1 cellular context compared by ENCODE assay signal in the genomic region with DNA sequence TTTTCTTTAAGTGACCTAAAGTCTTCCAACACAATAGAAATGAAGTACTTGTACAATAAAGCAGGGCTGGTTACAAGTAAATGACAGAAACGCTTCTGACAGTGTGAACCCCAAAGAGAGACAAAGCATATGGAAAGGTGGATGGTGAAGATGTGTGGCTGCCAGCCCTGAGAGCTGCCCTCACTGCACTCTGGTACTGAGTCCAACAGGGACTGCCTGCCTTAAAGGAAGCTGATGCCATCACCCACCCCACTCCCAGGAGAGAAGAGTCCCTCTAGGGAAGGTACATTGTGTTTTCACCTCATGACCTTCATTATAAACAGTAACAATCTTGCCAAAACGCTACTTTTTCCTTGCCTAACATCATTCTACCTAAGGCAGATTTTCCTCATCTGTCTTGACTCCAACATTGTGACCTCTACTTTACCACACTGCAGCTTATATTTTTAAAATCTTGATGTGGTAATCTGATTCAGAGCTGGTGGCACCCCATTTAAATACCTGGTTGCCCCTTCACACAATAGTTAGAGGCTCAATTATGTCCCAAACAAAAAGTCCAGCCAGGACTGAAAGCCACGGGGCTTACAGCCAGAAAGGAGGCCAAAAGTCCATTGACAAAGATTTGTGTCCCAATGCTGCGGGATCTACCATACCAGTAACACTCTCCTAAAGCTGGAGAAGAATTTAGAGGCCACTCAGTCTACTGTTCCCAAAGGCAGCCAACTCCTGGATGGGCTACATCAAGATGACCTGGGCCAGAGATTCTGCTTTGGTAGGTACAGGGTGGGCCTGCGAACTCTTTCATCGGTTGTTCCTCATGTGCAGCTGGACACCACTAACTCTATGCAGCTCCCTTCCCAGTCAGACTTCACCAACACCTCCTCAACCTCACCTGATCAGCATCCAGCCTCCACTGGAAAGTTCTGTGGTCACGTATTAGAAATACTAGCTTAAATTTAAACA.
TF ChIP-seq lines count a peak whose summit lies in the region.

No MANE protein-coding gene starts in this region.

TF ChIP-seq in liver, 16 proteins besides CTCF, POLR2A, EP300 and RAD21 (continued from another document):
- peak; percentile 17 for TF ChIP-seq NR2F2 (IDR thresholded peaks at IDR 0.05)
- no peak for TF ChIP-seq FOXA2 (IDR thresholded peaks at IDR 0.05)
- TF ChIP-seq TAF1 (conservative IDR thresholded peaks at IDR 0.05), result no peak
- peak in 1 of 2 donors; percentile 35 for TF ChIP-seq JUND (IDR thresholded peaks at IDR 0.05)
- TF ChIP-seq, protein P1, sequence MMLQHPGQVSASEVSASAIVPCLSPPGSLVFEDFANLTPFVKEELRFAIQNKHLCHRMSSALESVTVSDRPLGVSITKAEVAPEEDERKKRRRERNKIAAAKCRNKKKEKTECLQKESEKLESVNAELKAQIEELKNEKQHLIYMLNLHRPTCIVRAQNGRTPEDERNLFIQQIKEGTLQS (IDR thresholded peaks at IDR 0.05), result peak; percentile 14
- TF ChIP-seq FOXA1 (IDR thresholded peaks at IDR 0.05), result no peak
- TF ChIP-seq YY1 (IDR thresholded peaks at IDR 0.05), result no peak
- TF ChIP-seq SP1 (IDR thresholded peaks at IDR 0.05), result peak; percentile 71
- TF ChIP-seq EGR1 (IDR thresholded peaks at IDR 0.05; ENCODE audit: low read depth in 2 of 2), result no peak
- TF ChIP-seq HNF4G (IDR thresholded peaks at IDR 0.05), result no peak
- TF ChIP-seq, protein P2, sequence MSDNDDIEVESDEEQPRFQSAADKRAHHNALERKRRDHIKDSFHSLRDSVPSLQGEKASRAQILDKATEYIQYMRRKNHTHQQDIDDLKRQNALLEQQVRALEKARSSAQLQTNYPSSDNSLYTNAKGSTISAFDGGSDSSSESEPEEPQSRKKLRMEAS (IDR thresholded peaks at IDR 0.05), result no peak
- TF ChIP-seq HNF4A (conservative IDR thresholded peaks at IDR 0.05), result peak; percentile 70 to 74
